ENCODE assay signal across 32 cellular contexts in the genomic region with DNA sequence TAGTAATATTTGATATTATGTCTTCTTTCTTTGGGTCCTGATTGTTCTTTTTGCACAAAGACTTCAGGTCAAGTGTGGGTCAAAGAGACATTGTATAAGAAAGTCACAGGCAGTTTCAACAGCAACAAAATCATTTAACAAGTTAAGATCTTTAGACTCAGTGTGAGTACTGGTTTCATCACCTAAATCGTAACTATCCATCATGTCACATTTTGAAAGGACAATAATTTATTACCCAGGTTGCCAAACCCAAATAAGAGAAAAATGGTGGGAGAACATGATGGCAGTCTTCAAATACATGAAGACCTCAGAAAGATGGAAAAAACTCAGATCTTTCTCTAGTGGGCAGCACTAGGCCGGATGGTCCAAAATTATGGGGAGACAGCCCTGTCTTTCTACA.
"Had no signal": no experiment of that assay in that cellular context is flagged by ENCODE, and none has a peak within 500 bp of the region (broad histone marks: within the 10 kb centered on the region; RNA-seq: fewer than 3 reads in every experiment).

No MANE protein-coding gene starts in this region.

- H3K27me3 ChIP-seq: brain microvascular endothelial cell, esophagus muscularis mucosa, gastroesophageal sphincter, heart right ventricle, hepatocyte had no signal

- DNase-seq: activated CD4-positive, alpha-beta memory T cell treated with anti-CD3 and anti-CD28 coated beads for 36 hours; activated CD4-positive, alpha-beta T cell treated with anti-CD3 and anti-CD28 coated beads for 36 hours; activated CD4-positive, alpha-beta T cell treated with anti-CD3 and anti-CD28 coated beads, Interleukin-2, amount 10 ng/mL, durations not matched to agents 24 days and 14 days; activated CD4-positive, CD25-positive, alpha-beta regulatory T cell; activated CD4-positive, CD25-positive, alpha-beta regulatory T cell treated with anti-CD3 and anti-CD28 coated beads, Interleukin-2, amount 50 U/mL, for 72 hours; activated CD8-positive, alpha-beta memory T cell treated with anti-CD3 and anti-CD28 coated beads, Interleukin-2, amount 10 ng/mL, durations not matched to agents 7 days and 5 days; activated CD8-positive, alpha-beta memory T cell treated with anti-CD3 and anti-CD28 coated beads, Interleukin-2, amount 50 U/mL, for 4 hours; activated CD8-positive, alpha-beta T cell treated with anti-CD3 and anti-CD28 coated beads, Interleukin-2, amount 10 ng/mL, durations not matched to agents 7 days and 5 days; activated gamma-delta T cell; activated naive CD4-positive, alpha-beta T cell; activated naive CD4-positive, alpha-beta T cell treated with anti-CD3 and anti-CD28 coated beads, Interleukin-2, amount 10 ng/mL, durations not matched to agents 7 days and 5 days; activated naive CD8-positive, alpha-beta T cell treated with anti-CD3 and anti-CD28 coated beads, Interleukin-2, amount 10 ng/mL, durations not matched to agents 7 days and 5 days; activated T-cell treated with anti-CD3 and anti-CD28 coated beads, Interleukin-2, amount 50 U/mL, for 1 hour; activated T-cell treated with anti-CD3 and anti-CD28 coated beads, Interleukin-2, amount 50 U/mL, for 48 hours; anterior cingulate cortex; effector CD4-positive, alpha-beta T cell; effector memory CD8-positive, alpha-beta T cell; erythroblast; foreskin melanocyte; heart right ventricle; T-helper 2 cell had no signal

- H3K79me2 ChIP-seq: hepatocyte had no signal

- H3K4me3 Mint-ChIP-seq: activated CD4-positive, alpha-beta memory T cell treated with anti-CD3 and anti-CD28 coated beads for 36 hours; activated CD4-positive, alpha-beta T cell treated with anti-CD3 and anti-CD28 coated beads for 36 hours; activated CD4-positive, alpha-beta T cell treated with anti-CD3 and anti-CD28 coated beads, Interleukin-2, amount 10 ng/mL, durations not matched to agents 24 days and 14 days; activated CD8-positive, alpha-beta memory T cell treated with anti-CD3 and anti-CD28 coated beads, Interleukin-2, amount 10 ng/mL, durations not matched to agents 7 days and 5 days; activated CD8-positive, alpha-beta T cell treated with anti-CD3 and anti-CD28 coated beads, Interleukin-2, amount 10 ng/mL, durations not matched to agents 7 days and 5 days; activated naive CD4-positive, alpha-beta T cell treated with anti-CD3 and anti-CD28 coated beads, Interleukin-2, amount 10 ng/mL, durations not matched to agents 7 days and 5 days; activated naive CD8-positive, alpha-beta T cell treated with anti-CD3 and anti-CD28 coated beads, Interleukin-2, amount 10 ng/mL, durations not matched to agents 7 days and 5 days; activated T-helper 1 cell treated with anti-CD3 and anti-CD28 coated beads, Interleukin-12 subunit alpha, Interleukin-12 subunit beta, Interleukin-2, Interleukin-4 antibody, amounts not matched to agents 30 ng/mL and 10 ng/mL and 1 ng/mL, durations not matched to agents 14 hours and 24 hours and 36 hours; central memory CD8-positive, alpha-beta T cell; dendritic cell treated with granulocyte-macrophage colony-stimulating factor and Interleukin-4, amounts not matched to agents 40 ng/mL and 50 ng/mL, for 4 days; effector memory CD8-positive, alpha-beta T cell had no signal

- H3K36me3 ChIP-seq: brain microvascular endothelial cell, esophagus muscularis mucosa, heart right ventricle had no signal

- FAIRE-seq: astrocyte had no signal

- H3K36me3 Mint-ChIP-seq: activated CD4-positive, alpha-beta memory T cell treated with anti-CD3 and anti-CD28 coated beads for 36 hours; activated CD8-positive, alpha-beta memory T cell treated with anti-CD3 and anti-CD28 coated beads, Interleukin-2, amount 10 ng/mL, durations not matched to agents 7 days and 5 days; activated naive CD4-positive, alpha-beta T cell treated with anti-CD3 and anti-CD28 coated beads, Interleukin-2, amount 10 ng/mL, durations not matched to agents 7 days and 5 days; activated naive CD4-positive, alpha-beta T cell treated with anti-CD3 and anti-CD28 coated beads, Interleukin-2, amount 50 U/mL, for 72 hours; activated naive CD8-positive, alpha-beta T cell treated with anti-CD3 and anti-CD28 coated beads, Interleukin-2, amount 10 ng/mL, durations not matched to agents 7 days and 5 days had no signal

- H3K4me1 Mint-ChIP-seq: activated CD4-positive, alpha-beta T cell treated with anti-CD3 and anti-CD28 coated beads for 36 hours; activated CD4-positive, alpha-beta T cell treated with anti-CD3 and anti-CD28 coated beads, Interleukin-2, amount 10 ng/mL, durations not matched to agents 24 days and 14 days; activated CD8-positive, alpha-beta memory T cell treated with anti-CD3 and anti-CD28 coated beads, Interleukin-2, amount 10 ng/mL, durations not matched to agents 7 days and 5 days; activated naive CD8-positive, alpha-beta T cell treated with anti-CD3 and anti-CD28 coated beads, Interleukin-2, amount 10 ng/mL, durations not matched to agents 7 days and 5 days; central memory CD8-positive, alpha-beta T cell had no signal

- H3K9me3 Mint-ChIP-seq: activated CD4-positive, alpha-beta memory T cell treated with anti-CD3 and anti-CD28 coated beads for 36 hours; activated CD4-positive, alpha-beta T cell treated with anti-CD3 and anti-CD28 coated beads, Interleukin-2, amount 10 ng/mL, durations not matched to agents 24 days and 14 days; activated naive CD4-positive, alpha-beta T cell treated with anti-CD3 and anti-CD28 coated beads, Interleukin-2, amount 10 ng/mL, durations not matched to agents 7 days and 5 days; activated naive CD4-positive, alpha-beta T cell treated with anti-CD3 and anti-CD28 coated beads, Interleukin-2, amount 50 U/mL, for 72 hours; activated naive CD8-positive, alpha-beta T cell treated with anti-CD3 and anti-CD28 coated beads, Interleukin-2, amount 10 ng/mL, durations not matched to agents 7 days and 5 days; activated T-helper 1 cell treated with anti-CD3 and anti-CD28 coated beads, Interleukin-12 subunit alpha, Interleukin-12 subunit beta, Interleukin-2, Interleukin-4 antibody, amounts not matched to agents 30 ng/mL and 10 ng/mL and 1 ng/mL, durations not matched to agents 14 hours and 24 hours and 36 hours; activated T-helper 2 cell treated with anti-CD3 and anti-CD28 coated beads, Interferon-gamma antibody, Interleukin-2, Interleukin-4, amounts not matched to agents 10 μg/mL and 5 μg/mL and 100 μg/mL, durations not matched to agents 14 hours and 24 hours and 36 hours; central memory CD8-positive, alpha-beta T cell; dendritic cell treated with granulocyte-macrophage colony-stimulating factor and Interleukin-4, amounts not matched to agents 40 ng/mL and 50 ng/mL, for 4 days; effector memory CD8-positive, alpha-beta T cell had no signal

- ATAC-seq: activated CD4-positive, alpha-beta T cell treated with anti-CD3 and anti-CD28 coated beads for 36 hours; activated CD8-positive, alpha-beta memory T cell treated with anti-CD3 and anti-CD28 coated beads, Interleukin-2, amount 10 ng/mL, durations not matched to agents 7 days and 5 days; activated CD8-positive, alpha-beta T cell treated with anti-CD3 and anti-CD28 coated beads, Interleukin-2, amount 10 ng/mL, durations not matched to agents 7 days and 5 days; activated naive CD4-positive, alpha-beta T cell treated with anti-CD3 and anti-CD28 coated beads, Interleukin-2, amount 50 U/mL, for 72 hours; effector memory CD8-positive, alpha-beta T cell; gastroesophageal sphincter; heart right ventricle had no signal

- H3K9me3 ChIP-seq: esophagus muscularis mucosa, gastroesophageal sphincter, heart right ventricle had no signal

- H3K27ac Mint-ChIP-seq: activated CD4-positive, alpha-beta memory T cell treated with anti-CD3 and anti-CD28 coated beads for 36 hours; activated CD4-positive, alpha-beta T cell treated with anti-CD3 and anti-CD28 coated beads for 36 hours; activated CD4-positive, alpha-beta T cell treated with anti-CD3 and anti-CD28 coated beads, Interleukin-2, amount 10 ng/mL, durations not matched to agents 24 days and 14 days; activated CD8-positive, alpha-beta memory T cell treated with anti-CD3 and anti-CD28 coated beads, Interleukin-2, amount 10 ng/mL, durations not matched to agents 7 days and 5 days; activated CD8-positive, alpha-beta T cell treated with anti-CD3 and anti-CD28 coated beads, Interleukin-2, amount 10 ng/mL, durations not matched to agents 7 days and 5 days; activated naive CD4-positive, alpha-beta T cell treated with anti-CD3 and anti-CD28 coated beads, Interleukin-2, amount 10 ng/mL, durations not matched to agents 7 days and 5 days; activated naive CD4-positive, alpha-beta T cell treated with anti-CD3 and anti-CD28 coated beads, Interleukin-2, amount 50 U/mL, for 72 hours; activated naive CD8-positive, alpha-beta T cell treated with anti-CD3 and anti-CD28 coated beads, Interleukin-2, amount 10 ng/mL, durations not matched to agents 7 days and 5 days; activated T-helper 1 cell treated with anti-CD3 and anti-CD28 coated beads, Interleukin-12 subunit alpha, Interleukin-12 subunit beta, Interleukin-2, Interleukin-4 antibody, amounts not matched to agents 30 ng/mL and 10 ng/mL and 1 ng/mL, durations not matched to agents 14 hours and 24 hours and 36 hours; activated T-helper 2 cell treated with anti-CD3 and anti-CD28 coated beads, Interferon-gamma antibody, Interleukin-2, Interleukin-4, amounts not matched to agents 10 μg/mL and 5 μg/mL and 100 μg/mL, durations not matched to agents 14 hours and 24 hours and 36 hours; dendritic cell treated with granulocyte-macrophage colony-stimulating factor and Interleukin-4, amounts not matched to agents 40 ng/mL and 50 ng/mL, for 4 days; effector memory CD8-positive, alpha-beta T cell had no signal

- H3K27ac ChIP-seq: brain microvascular endothelial cell, coronary artery, esophagus muscularis mucosa, gastroesophageal sphincter, heart right ventricle, hepatocyte had no signal

- H3K4me2 ChIP-seq: hepatocyte had no signal

- H3K4me3 ChIP-seq: coronary artery, esophagus muscularis mucosa, gastroesophageal sphincter, heart right ventricle, hepatocyte had no signal

- H3K4me1 ChIP-seq: esophagus muscularis mucosa, gastroesophageal sphincter, heart right ventricle had no signal

- H3K27me3 Mint-ChIP-seq: activated CD4-positive, alpha-beta memory T cell treated with anti-CD3 and anti-CD28 coated beads for 36 hours; activated CD4-positive, alpha-beta T cell treated with anti-CD3 and anti-CD28 coated beads for 36 hours; dendritic cell treated with granulocyte-macrophage colony-stimulating factor and Interleukin-4, amounts not matched to agents 40 ng/mL and 50 ng/mL, for 4 days had no signal

- H2AFZ ChIP-seq: hepatocyte had no signal
